In the genomic region with DNA sequence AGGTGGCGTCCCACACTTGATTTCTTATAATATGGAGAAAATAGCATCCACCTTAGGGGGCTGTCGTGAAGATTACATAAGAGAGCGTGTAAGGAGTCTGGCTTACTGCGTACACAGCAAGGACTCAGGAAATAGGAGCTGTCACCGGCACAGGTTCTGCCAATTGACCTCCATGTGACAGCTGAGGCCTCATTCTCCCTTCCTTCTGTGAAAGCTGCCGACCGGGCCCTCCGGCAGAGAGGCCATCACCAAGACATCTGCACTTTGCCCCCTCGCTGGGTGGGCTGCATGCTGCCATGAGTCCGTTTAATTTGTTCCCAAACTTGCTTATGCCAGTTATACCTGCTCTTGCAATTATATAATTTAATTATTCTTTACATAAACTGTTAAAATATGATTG, we compare ENCODE assay signal across 21 cellular contexts. TPM values are rescaled to one million over a fixed set of nuclear protein-coding genes. Genes with fewer than 3 reads are reported as not detected.
A peak's percentile ranks its signal among the peaks of the same experiment; 100 is the strongest.
DNase-seq lines count a peak whose midpoint lies in the region; ATAC-seq, FAIRE-seq and TF ChIP-seq lines count a peak whose summit lies in the region.
"Had no signal": no experiment of that assay in that cellular context is flagged by ENCODE, and none has a peak within 500 bp of the region (broad histone marks: within the 10 kb centered on the region; RNA-seq: fewer than 3 reads in every experiment).

No MANE protein-coding gene starts in this region.

- peak overlapping the region; percentile 23 to 83 (median 47) for H3K27ac Mint-ChIP-seq in nephron
- no peak overlapping the region for H3K27ac Mint-ChIP-seq in T-helper 17 cell
- H3K27ac Mint-ChIP-seq: T-helper 1 cell treated with Interleukin-12 subunit alpha and Interleukin-12 subunit beta and Interleukin-4 antibody, amounts not matched to agents 30 μg/mL and 1 μg/mL, for 36 hours; WTC11 had no signal

- DNase-seq in NCI-H524 (lab: John Stamatoyannopoulos, UW) = peak; percentile 65 to 67
- no peak for DNase-seq in NCI-H524 treated with DMSO at 0.1 percent for 48 hours (lab: John Stamatoyannopoulos, UW)
- DNase-seq in cardiac septum (ENCODE audit: low spot score) = peak; percentile 60
- peak; percentile 23 for DNase-seq in upper lobe of right lung
- no peak for DNase-seq in frontal cortex (ENCODE audit: low spot score in 2 of 2)
- no peak for DNase-seq in T-helper 17 cell
- DNase-seq in OCI-M1 (lab: John Stamatoyannopoulos, UW) = no peak
- DNase-seq: 8988T; effector CD8-positive, alpha-beta T cell; MG63; NCI-H187; NCI-H446; SHP77; stimulated activated CD4-positive, alpha-beta T cell treated with anti-CD3 and anti-CD28 coated beads, Interleukin-2, amount 100 ng/mL, for 24 hours had no signal

- H3K27me3 ChIP-seq in upper lobe of right lung = no peaks in the 10 kb centered on the region
- H3K27me3 ChIP-seq: BE2C, hepatocyte, MG63, neutrophil had no signal

- H3K9me3 Mint-ChIP-seq in nephron = no peaks in the 10 kb centered on the region
- H3K9me3 Mint-ChIP-seq: T-helper 1 cell treated with Interleukin-12 subunit alpha and Interleukin-12 subunit beta and Interleukin-4 antibody, amounts not matched to agents 30 μg/mL and 1 μg/mL, for 36 hours; WTC11 had no signal

- H3K36me3 Mint-ChIP-seq in nephron (ENCODE audit: low read depth) (peaks cover 11% of the 10 kb centered on the region), T-helper 17 cell (ENCODE audit: low read depth) (peaks cover 5% of the 10 kb centered on the region)
- H3K36me3 Mint-ChIP-seq: WTC11 had no signal

- no peak for ATAC-seq in upper lobe of right lung
- ATAC-seq in T-helper 17 cell = no peak
- ATAC-seq: WTC11 had no signal

- H3K4me3 Mint-ChIP-seq in nephron (no peak overlapping the region), T-helper 17 cell (no peak overlapping the region)
- H3K4me3 Mint-ChIP-seq: T-helper 1 cell treated with Interleukin-12 subunit alpha and Interleukin-12 subunit beta and Interleukin-4 antibody, amounts not matched to agents 30 μg/mL and 1 μg/mL, for 36 hours; WTC11 had no signal

- TF ChIP-seq CTCF in nephron (IDR thresholded peaks at IDR 0.05; ENCODE audit: unreplicated experiment in 3 of 3) = no peak
- TF ChIP-seq CTCF in upper lobe of right lung (IDR thresholded peaks at IDR 0.05) = no peak

- no peak for FAIRE-seq in frontal cortex (lab: Jason Lieb, UNC)
- FAIRE-seq: keratinocyte had no signal

- peaks cover 41% of the 10 kb centered on the region for H3K4me1 Mint-ChIP-seq in nephron
- H3K4me1 Mint-ChIP-seq in T-helper 17 cell = peaks cover 2% of the 10 kb centered on the region
- H3K4me1 Mint-ChIP-seq: WTC11 had no signal

- intact Hi-C loops in cardiac septum (cut with DNase I) = no loop called here
- intact Hi-C loops in upper lobe of right lung (cut with DNase I) = no loop called here

- H3K4me1 ChIP-seq in upper lobe of right lung = peaks cover 19% of the 10 kb centered on the region

- H3K27me3 Mint-ChIP-seq in nephron (ENCODE audit: low read depth) (peaks cover 8% of the 10 kb centered on the region), T-helper 17 cell (no peaks in the 10 kb centered on the region)

- H3K9me3 ChIP-seq in upper lobe of right lung (no peaks in the 10 kb centered on the region), T-helper 17 cell (ENCODE audit: control insufficient read depth, low read length, poor library complexity, severe bottlenecking) (no peaks in the 10 kb centered on the region)
- H3K9me3 ChIP-seq: BE2C, MG63, neutrophil had no signal

- H3K27ac ChIP-seq in upper lobe of right lung = no peak overlapping the region
- H3K27ac ChIP-seq: hepatocyte, neutrophil had no signal

- no peak overlapping the region for H3K4me3 ChIP-seq in upper lobe of right lung
- H3K4me3 ChIP-seq: hepatocyte, MG63 had no signal

- peaks cover 53% of the 10 kb centered on the region for H3K36me3 ChIP-seq in upper lobe of right lung

RNA-seq across cellular contexts. Expression of gene HS1BP3, which starts 27.7 kb away (rescaled TPM):
- total RNA-seq in cardiac septum = 15.6 TPM
- total RNA-seq in upper lobe of right lung = 35.8 TPM
- total RNA-seq in frontal cortex = 7.7 TPM
- total RNA-seq in T-helper 17 cell = 10 to 100 TPM; 12.8 to 13.7 TPM

RNA-seq across cellular contexts. Expression of gene GDF7, which starts 43.7 kb away (rescaled TPM):
- total RNA-seq in cardiac septum (0.94 TPM), upper lobe of right lung (0.72 TPM), frontal cortex (under 0.01 TPM), T-helper 17 cell (under 1 TPM; 0.16 to 0.72 TPM)

Comparison
In these comparisons a context has a peak if more than half of its experiments do, and no peak if none do; other contexts are left out.
1. DNase-seq: peak in NCI-H524 (2 of 2), cardiac septum (single experiment) and upper lobe of right lung (single experiment); none in NCI-H524 treated with DMSO at 0.1 percent for 48 hours (single experiment), frontal cortex (0 of 2), T-helper 17 cell (0 of 3) and OCI-M1 (single experiment).